ENCODE assay signal across 8 cellular contexts in the genomic region with DNA sequence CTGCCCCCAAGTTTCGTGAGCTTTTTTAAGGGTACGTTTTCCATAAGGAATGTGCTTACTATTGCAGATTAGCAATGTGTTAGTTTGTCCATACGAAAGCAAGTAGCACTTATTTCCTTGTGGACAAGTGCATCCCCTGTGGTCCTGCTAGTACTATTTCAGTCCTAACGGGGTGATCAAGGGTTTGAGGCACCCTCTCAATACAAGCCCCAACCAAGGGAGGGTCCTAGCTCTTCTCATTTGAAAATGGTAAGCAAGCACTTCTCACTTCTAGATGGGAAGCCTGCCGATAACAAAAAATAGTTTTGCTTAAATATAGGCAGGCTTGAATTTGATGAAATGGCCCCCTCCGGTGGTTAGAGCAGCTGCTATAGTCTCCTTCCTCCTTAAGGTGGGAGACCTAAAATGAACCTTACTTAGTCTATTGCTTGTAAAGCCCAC.
DNase-seq lines count a peak whose midpoint lies in the region; ATAC-seq and TF ChIP-seq lines count a peak whose summit lies in the region.

No MANE protein-coding gene starts in this region.

- H3K4me3 ChIP-seq in CD4-positive, alpha-beta memory T cell (ENCODE audit: low read length in 2 of 2) = no peak overlapping the region
- H3K4me3 ChIP-seq in fibroblast of pulmonary artery (replicated peaks; ENCODE audit: low read depth, low read length) (no peak overlapping the region), trophoblast cell (ENCODE audit: low read depth, low read length) (no peak overlapping the region)

- H3K36me3 ChIP-seq in CD4-positive, alpha-beta memory T cell (ENCODE audit: insufficient read depth, low read length) = no peaks in the 10 kb centered on the region
- H3K36me3 ChIP-seq in trophoblast cell (ENCODE audit: control insufficient read depth in 1 of 2, insufficient read depth in 2 of 2, low read length in 2 of 2) = no peaks in the 10 kb centered on the region

- H3K18ac ChIP-seq in trophoblast cell (ENCODE audit: low read length) = no peak overlapping the region

- H2AK5ac ChIP-seq in trophoblast cell (ENCODE audit: low read length) = no peak overlapping the region

- no peaks in the 10 kb centered on the region for H3K27me3 Mint-ChIP-seq in CD4-positive, alpha-beta memory T cell
- H3K27me3 Mint-ChIP-seq in activated CD4-positive, alpha-beta memory T cell treated with anti-CD3 and anti-CD28 coated beads, Interleukin-2, amount 10 ng/mL, durations not matched to agents 7 days and 5 days = no peaks in the 10 kb centered on the region

- no peaks in the 10 kb centered on the region for H3K79me2 ChIP-seq in trophoblast cell (ENCODE audit: control insufficient read depth, insufficient read depth, low read length, poor library complexity)

- no peak overlapping the region for H3K4me3 Mint-ChIP-seq in CD4-positive, alpha-beta memory T cell
- H3K4me3 Mint-ChIP-seq in activated CD4-positive, alpha-beta memory T cell treated with anti-CD3 and anti-CD28 coated beads, Interleukin-2, amount 10 ng/mL, durations not matched to agents 7 days and 5 days = no peak overlapping the region

- CTCF ChIA-PET in CD4-positive, alpha-beta memory T cell (lab: Charles Lee; ENCODE audit: partially characterized antibody) = interaction anchor here (0.8 to 4.5 kb wide), 39 partner anchors 8 to 864 kb away, joined by 3 to 79 read pairs (median 5); partner anchors contain the start of genes IVNS1ABP, SWT1 and TRMT1L
- CTCF ChIA-PET in activated CD4-positive, alpha-beta memory T cell treated with anti-CD3 and anti-CD28 coated beads, Interleukin-2, amount 10 ng/mL, durations not matched to agents 7 days and 5 days (lab: Charles Lee) = interaction anchor here (0.7 to 2.9 kb wide), 15 partner anchors 9 to 501 kb away, joined by 3 to 14 read pairs (median 8); partner anchors contain the start of gene IVNS1ABP

- peak overlapping the region; percentile 16 for H4K91ac ChIP-seq in trophoblast cell (ENCODE audit: low read depth, low read length)

- no peak overlapping the region for H4K12ac ChIP-seq in trophoblast cell (ENCODE audit: low read depth, low read length)

- H3K9me3 ChIP-seq in CD4-positive, alpha-beta memory T cell (ENCODE audit: control insufficient read depth in 1 of 2, low read length in 2 of 2) = no peaks in the 10 kb centered on the region
- no peaks in the 10 kb centered on the region for H3K9me3 ChIP-seq in trophoblast cell (ENCODE audit: insufficient read depth, low read depth, low read length)

- POLR2A ChIA-PET in CD4-positive, alpha-beta memory T cell (lab: Charles Lee; ENCODE audit: partially characterized antibody) = interaction anchor here (0.7 to 2.2 kb wide), 12 partner anchors 10 to 514 kb away, joined by 3 to 34 read pairs (median 4); partner anchors contain the start of genes IVNS1ABP and TRMT1L
- POLR2A ChIA-PET in activated CD4-positive, alpha-beta memory T cell treated with anti-CD3 and anti-CD28 coated beads, Interleukin-2, amount 10 ng/mL, durations not matched to agents 7 days and 5 days (lab: Charles Lee) = interaction anchor here (1.2 to 2.1 kb wide), 5 partner anchors 9 to 356 kb away, joined by 3 to 17 read pairs (median 5); partner anchors contain the start of gene IVNS1ABP

- no peak overlapping the region for H3K27ac ChIP-seq in CD4-positive, alpha-beta memory T cell (ENCODE audit: low read depth, low read length)
- H3K27ac ChIP-seq in trophoblast cell (ENCODE audit: low read depth, low read length) = no peak overlapping the region

- H2BK5ac ChIP-seq in trophoblast cell (ENCODE audit: low read depth, low read length, poor library complexity) = no peak overlapping the region

- intact Hi-C loops in CD4-positive, alpha-beta memory T cell (cut with micrococcal nuclease) = loop anchor here (1.0 to 5.0 kb wide), 7 partner anchors 73 to 918 kb away; partner anchors contain the start of genes EDEM3, IVNS1ABP and SWT1

- peaks cover 9% of the 10 kb centered on the region for H3K79me1 ChIP-seq in trophoblast cell (ENCODE audit: low read length)

- peak overlapping the region in 3 of 7 donors; percentile 3 to 31 (median 21) for H3K27ac Mint-ChIP-seq in CD4-positive, alpha-beta memory T cell
- H3K27ac Mint-ChIP-seq in activated CD4-positive, alpha-beta memory T cell treated with anti-CD3 and anti-CD28 coated beads, Interleukin-2, amount 10 ng/mL, durations not matched to agents 7 days and 5 days = no peak overlapping the region

- peak; percentile 44 to 59 (median 57) for DNase-seq in CD4-positive, alpha-beta memory T cell
- DNase-seq in NCI-H2107 treated with DMSO at 0.1 percent for 48 hours (lab: John Stamatoyannopoulos, UW; ENCODE audit: unreplicated experiment) = peak; percentile 55
- peak; percentile 50 for DNase-seq in activated CD4-positive, alpha-beta memory T cell treated with anti-CD3 and anti-CD28 coated beads, Interleukin-2, amount 10 ng/mL, durations not matched to agents 7 days and 5 days
- DNase-seq in fibroblast of pulmonary artery (ENCODE audit: low read depth) = peak; percentile 68
- peak; percentile 25 to 65 for DNase-seq in trophoblast cell
- DNase-seq in inferior parietal cortex (ENCODE audit: extremely low spot score) = no peak

- H3K27me3 ChIP-seq in CD4-positive, alpha-beta memory T cell (ENCODE audit: insufficient read depth, low read length) = no peaks in the 10 kb centered on the region
- H3K27me3 ChIP-seq in trophoblast cell (ENCODE audit: insufficient read depth, low read length) = no peaks in the 10 kb centered on the region

- ATAC-seq in GM19438 (IDR thresholded peaks at IDR 0.05; ENCODE audit: low read depth, unreplicated experiment) = peak; percentile 43
- ATAC-seq in GM18502 (IDR thresholded peaks at IDR 0.05; ENCODE audit: poor library complexity, unreplicated experiment) = no peak

- no peak overlapping the region for H3K23ac ChIP-seq in trophoblast cell (ENCODE audit: low read length)

- H3K4me1 Mint-ChIP-seq in CD4-positive, alpha-beta memory T cell = peaks cover 14 to 28% (median 20%) of the 10 kb centered on the region in 4 donors
- peaks cover 21% of the 10 kb centered on the region for H3K4me1 Mint-ChIP-seq in activated CD4-positive, alpha-beta memory T cell treated with anti-CD3 and anti-CD28 coated beads, Interleukin-2, amount 10 ng/mL, durations not matched to agents 7 days and 5 days

- H3K36me3 Mint-ChIP-seq in CD4-positive, alpha-beta memory T cell = no peaks in the 10 kb centered on the region
- H3K36me3 Mint-ChIP-seq in activated CD4-positive, alpha-beta memory T cell treated with anti-CD3 and anti-CD28 coated beads, Interleukin-2, amount 10 ng/mL, durations not matched to agents 7 days and 5 days (ENCODE audit: low read depth) = peaks cover 3% of the 10 kb centered on the region

- H3K9ac ChIP-seq in trophoblast cell (ENCODE audit: low read length) = no peak overlapping the region

- WGBS in trophoblast cell (ENCODE audit: extremely low coverage, insufficient coverage, insufficient read length) = no CpG with 5 or more reads among the region's 6 CpGs

- H2BK12ac ChIP-seq in trophoblast cell (ENCODE audit: low read length) = peak overlapping the region; percentile 24

- peak; percentile 64 for TF ChIP-seq CTCF in fibroblast of pulmonary artery (IDR thresholded peaks at IDR 0.05; ENCODE audit: low read length, missing control alignments)

- H3K9me3 Mint-ChIP-seq in CD4-positive, alpha-beta memory T cell = peaks cover 0 to 4% (median 0%) of the 10 kb centered on the region in 8 donors
- no peaks in the 10 kb centered on the region for H3K9me3 Mint-ChIP-seq in activated CD4-positive, alpha-beta memory T cell treated with anti-CD3 and anti-CD28 coated beads, Interleukin-2, amount 10 ng/mL, durations not matched to agents 7 days and 5 days

- peaks cover 14% of the 10 kb centered on the region for H3K4me1 ChIP-seq in CD4-positive, alpha-beta memory T cell (ENCODE audit: insufficient read depth, low read length)
- H3K4me1 ChIP-seq in trophoblast cell (ENCODE audit: control insufficient read depth in 1 of 2, insufficient read depth in 2 of 2, low read length in 2 of 2) = no peaks in the 10 kb centered on the region

- no peak overlapping the region for H2AFZ ChIP-seq in trophoblast cell (ENCODE audit: insufficient read depth, low read length, poor library complexity)

- peak overlapping the region; percentile 91 for H2BK120ac ChIP-seq in trophoblast cell (ENCODE audit: insufficient read depth, low read length, poor library complexity)

- H3K4me2 ChIP-seq in trophoblast cell (ENCODE audit: low read length) = no peak overlapping the region

- no peak overlapping the region for H3K14ac ChIP-seq in trophoblast cell (ENCODE audit: low read length)

- no peak overlapping the region for H3K4ac ChIP-seq in trophoblast cell (ENCODE audit: low read depth, low read length)

- no peak overlapping the region for H4K8ac ChIP-seq in trophoblast cell (ENCODE audit: low read depth, low read length)
